Comparison of ENCODE assay signal across 1 cellular context in the genomic region with DNA sequence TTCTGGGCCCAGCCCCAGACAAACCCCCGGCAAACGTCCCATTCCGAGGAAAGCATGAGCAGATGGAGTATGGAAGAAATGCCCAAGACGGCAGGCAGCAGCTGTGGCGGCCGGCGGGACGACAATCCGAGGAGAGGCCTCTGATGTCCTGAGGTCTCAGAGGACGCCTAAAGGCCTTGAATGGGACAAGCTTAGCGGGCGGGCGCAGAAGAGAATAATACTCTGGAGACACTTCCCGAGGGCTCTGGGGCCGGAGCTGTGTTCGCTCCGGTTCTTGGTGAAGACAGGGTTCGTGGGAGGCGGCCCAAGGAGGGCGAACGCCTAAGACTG.
TF ChIP-seq lines count a peak whose summit lies in the region.

No MANE protein-coding gene starts in this region.

TF ChIP-seq in K562, 482 proteins besides CTCF, POLR2A, EP300 and RAD21 (continued from another document and continues in another):
- no peak for TF ChIP-seq NELFE (IDR thresholded peaks at IDR 0.05; ENCODE audit: insufficient read depth, insufficient read length)
- TF ChIP-seq CHD7 (IDR thresholded peaks at IDR 0.05; ENCODE audit: low read depth, low read length): no peak
- no peak for TF ChIP-seq HMG20A (CRISPR knock-in tag; conservative IDR thresholded peaks at IDR 0.05)
- no peak for TF ChIP-seq USF2 (CRISPR knock-in tag; IDR thresholded peaks at IDR 0.05)
- no peak for TF ChIP-seq ZNF12 (CRISPR knock-in tag; IDR thresholded peaks at IDR 0.05)
- no peak; the same call in 1 of the 2 replicates for TF ChIP-seq IRF1 (CRISPR knock-in tag; IDR thresholded peaks at IDR 0.05; ENCODE audit: borderline replicate concordance)
- 0 out of 2 replicates have a peak, but pooled peaks have one; percentile 22 for TF ChIP-seq ELF4 (CRISPR knock-in tag; IDR thresholded peaks at IDR 0.05)
- TF ChIP-seq USF1 (CRISPR knock-in tag; IDR thresholded peaks at IDR 0.05): no peak
- TF ChIP-seq CREM (IDR thresholded peaks at IDR 0.05; ENCODE audit: low read depth): no peak
- TF ChIP-seq MIER1 (IDR thresholded peaks at IDR 0.05; ENCODE audit: low read depth): no peak
- TF ChIP-seq ZNF311 (CRISPR knock-in tag; IDR thresholded peaks at IDR 0.05): no peak
- no peak for TF ChIP-seq EP400 (IDR thresholded peaks at IDR 0.05)
- no peak for TF ChIP-seq ZHX1 (conservative IDR thresholded peaks at IDR 0.05; ENCODE audit: low read length)
- TF ChIP-seq, protein P1, sequence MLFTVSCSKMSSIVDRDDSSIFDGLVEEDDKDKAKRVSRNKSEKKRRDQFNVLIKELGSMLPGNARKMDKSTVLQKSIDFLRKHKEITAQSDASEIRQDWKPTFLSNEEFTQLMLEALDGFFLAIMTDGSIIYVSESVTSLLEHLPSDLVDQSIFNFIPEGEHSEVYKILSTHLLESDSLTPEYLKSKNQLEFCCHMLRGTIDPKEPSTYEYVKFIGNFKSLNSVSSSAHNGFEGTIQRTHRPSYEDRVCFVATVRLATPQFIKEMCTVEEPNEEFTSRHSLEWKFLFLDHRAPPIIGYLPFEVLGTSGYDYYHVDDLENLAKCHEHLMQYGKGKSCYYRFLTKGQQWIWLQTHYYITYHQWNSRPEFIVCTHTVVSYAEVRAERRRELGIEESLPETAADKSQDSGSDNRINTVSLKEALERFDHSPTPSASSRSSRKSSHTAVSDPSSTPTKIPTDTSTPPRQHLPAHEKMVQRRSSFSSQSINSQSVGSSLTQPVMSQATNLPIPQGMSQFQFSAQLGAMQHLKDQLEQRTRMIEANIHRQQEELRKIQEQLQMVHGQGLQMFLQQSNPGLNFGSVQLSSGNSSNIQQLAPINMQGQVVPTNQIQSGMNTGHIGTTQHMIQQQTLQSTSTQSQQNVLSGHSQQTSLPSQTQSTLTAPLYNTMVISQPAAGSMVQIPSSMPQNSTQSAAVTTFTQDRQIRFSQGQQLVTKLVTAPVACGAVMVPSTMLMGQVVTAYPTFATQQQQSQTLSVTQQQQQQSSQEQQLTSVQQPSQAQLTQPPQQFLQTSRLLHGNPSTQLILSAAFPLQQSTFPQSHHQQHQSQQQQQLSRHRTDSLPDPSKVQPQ (CRISPR knock-in tag; IDR thresholded peaks at IDR 0.05; ENCODE audit: borderline replicate concordance): no peak
- peak; percentile 49; the same call in 1 of the 2 replicates for TF ChIP-seq ZNF324 (CRISPR knock-in tag; IDR thresholded peaks at IDR 0.05)
- TF ChIP-seq SMARCB1 (IDR thresholded peaks at IDR 0.05; ENCODE audit: insufficient read length, low read depth): no peak
- TF ChIP-seq HMG20B (CRISPR knock-in tag; IDR thresholded peaks at IDR 0.05): no peak
- TF ChIP-seq MBD2 (IDR thresholded peaks at IDR 0.05; ENCODE audit: borderline replicate concordance, low read depth): no peak
- no peak; the same call in 1 of the 2 replicates for TF ChIP-seq CBX1 (IDR thresholded peaks at IDR 0.05; ENCODE audit: low read depth)
- 0 out of 2 replicates have a peak, but pooled peaks have one; percentile 37 for TF ChIP-seq TARDBP (IDR thresholded peaks at IDR 0.05)
- TF ChIP-seq, protein P2, sequence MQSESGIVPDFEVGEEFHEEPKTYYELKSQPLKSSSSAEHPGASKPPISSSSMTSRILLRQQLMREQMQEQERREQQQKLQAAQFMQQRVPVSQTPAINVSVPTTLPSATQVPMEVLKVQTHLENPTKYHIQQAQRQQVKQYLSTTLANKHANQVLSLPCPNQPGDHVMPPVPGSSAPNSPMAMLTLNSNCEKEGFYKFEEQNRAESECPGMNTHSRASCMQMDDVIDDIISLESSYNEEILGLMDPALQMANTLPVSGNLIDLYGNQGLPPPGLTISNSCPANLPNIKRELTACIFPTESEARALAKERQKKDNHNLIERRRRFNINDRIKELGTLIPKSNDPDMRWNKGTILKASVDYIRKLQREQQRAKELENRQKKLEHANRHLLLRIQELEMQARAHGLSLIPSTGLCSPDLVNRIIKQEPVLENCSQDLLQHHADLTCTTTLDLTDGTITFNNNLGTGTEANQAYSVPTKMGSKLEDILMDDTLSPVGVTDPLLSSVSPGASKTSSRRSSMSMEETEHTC (IDR thresholded peaks at IDR 0.05): no peak
- no peak for TF ChIP-seq HEY1 (CRISPR knock-in tag; IDR thresholded peaks at IDR 0.05; ENCODE audit: borderline replicate concordance)
- TF ChIP-seq, protein P3, sequence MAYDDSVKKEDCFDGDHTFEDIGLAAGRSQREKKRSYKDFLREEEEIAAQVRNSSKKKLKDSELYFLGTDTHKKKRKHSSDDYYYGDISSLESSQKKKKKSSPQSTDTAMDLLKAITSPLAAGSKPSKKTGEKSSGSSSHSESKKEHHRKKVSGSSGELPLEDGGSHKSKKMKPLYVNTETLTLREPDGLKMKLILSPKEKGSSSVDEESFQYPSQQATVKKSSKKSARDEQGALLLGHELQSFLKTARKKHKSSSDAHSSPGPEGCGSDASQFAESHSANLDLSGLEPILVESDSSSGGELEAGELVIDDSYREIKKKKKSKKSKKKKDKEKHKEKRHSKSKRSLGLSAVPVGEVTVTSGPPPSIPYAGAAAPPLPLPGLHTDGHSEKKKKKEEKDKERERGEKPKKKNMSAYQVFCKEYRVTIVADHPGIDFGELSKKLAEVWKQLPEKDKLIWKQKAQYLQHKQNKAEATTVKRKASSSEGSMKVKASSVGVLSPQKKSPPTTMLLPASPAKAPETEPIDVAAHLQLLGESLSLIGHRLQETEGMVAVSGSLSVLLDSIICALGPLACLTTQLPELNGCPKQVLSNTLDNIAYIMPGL (CRISPR knock-in tag; IDR thresholded peaks at IDR 0.05): no peak
- no peak for TF ChIP-seq ZNF316 (IDR thresholded peaks at IDR 0.05)
- no peak for TF ChIP-seq THAP12 (CRISPR knock-in tag; IDR thresholded peaks at IDR 0.05)
- TF ChIP-seq FOSL1 (tag; conservative IDR thresholded peaks at IDR 0.05): 0 out of 2 replicates have a peak, but pooled peaks have one; percentile 36
- no peak for TF ChIP-seq HNRNPK (IDR thresholded peaks at IDR 0.05; ENCODE audit: low read depth, low read length, poor library complexity, severe bottlenecking)
